8 cellular contexts compared by ENCODE assay signal in genomic region chr22:19121631-19122142, GRCh38. TPM values are rescaled to one million over a fixed set of nuclear protein-coding genes. Genes with fewer than 3 reads are reported as not detected.
DNase-seq lines count a peak whose midpoint lies in the region; ATAC-seq, FAIRE-seq and TF ChIP-seq lines count a peak whose summit lies in the region.

No MANE protein-coding gene starts in this region.

- peak in 10 of 14 donors; percentile 13 to 70 (median 50) for DNase-seq in C1 segment of cervical spinal cord (lab: John Stamatoyannopoulos, UW)
- DNase-seq in SK-N-MC (ENCODE audit: low read depth, low spot score): no peak
- DNase-seq in caudate nucleus (lab: John Stamatoyannopoulos, UW): peak in 18 of 61 donors; percentile 10 to 63 (median 46)
- DNase-seq in keratinocyte (ENCODE audit: low read depth, low spot score): no peak
- peak; percentile 18 for DNase-seq in stimulated activated CD4-positive, alpha-beta T cell treated with anti-CD3 and anti-CD28 coated beads, Interleukin-12 subunit alpha, Interleukin-12 subunit beta, amount 100 ng/mL, for 4 hours
- no peak for DNase-seq in NCI-H1048 (lab: John Stamatoyannopoulos, UW)

- no peaks in the 10 kb centered on the region; the same call in 1 of the 2 replicates for H3K36me3 ChIP-seq in SK-N-MC (ENCODE audit: insufficient read depth, low read length)
- peaks cover 3 to 7% of the 10 kb centered on the region in 2 experiments for H3K36me3 ChIP-seq in keratinocyte (ENCODE audit: control insufficient read depth in 2 of 2, extremely low read depth in 1 of 2, insufficient read depth in 2 of 2, low read length in 2 of 2)

- dilution Hi-C loops in keratinocyte (cut with MboI; ENCODE audit: extremely low pct_ligation_motif_present, low sequenced_read_pairs): no loop called here

- H3K9ac ChIP-seq in SK-N-MC (ENCODE audit: insufficient read length) (peak overlapping the region; percentile 95), keratinocyte (ENCODE audit: control insufficient read depth, extremely low read depth, insufficient read depth, low read length) (peak overlapping the region; percentile 90)

- H3K27ac ChIP-seq in SK-N-MC (no peak overlapping the region), caudate nucleus (ENCODE audit: low read depth, low read length) (peak overlapping the region; percentile 86), keratinocyte (ENCODE audit: control insufficient read depth, insufficient read depth, low read length) (peak overlapping the region; percentile 73)

- H3K79me2 ChIP-seq in keratinocyte (ENCODE audit: control insufficient read depth, insufficient read depth, low read length): peaks cover 53% of the 10 kb centered on the region

- H3K4me1 ChIP-seq in keratinocyte (ENCODE audit: control insufficient read depth, extremely low read depth, insufficient read depth, low read length): peaks cover 20% of the 10 kb centered on the region

- H3K9me3 ChIP-seq in SK-N-MC (ENCODE audit: low read depth, low read length): no peaks in the 10 kb centered on the region
- no peaks in the 10 kb centered on the region for H3K9me3 ChIP-seq in keratinocyte (ENCODE audit: control insufficient read depth, low read depth, low read length)

- H3K27me3 ChIP-seq in keratinocyte (ENCODE audit: control insufficient read depth, extremely low read depth, insufficient read depth, low read length): no peaks in the 10 kb centered on the region

- peak overlapping the region; percentile 88 for H3K4me2 ChIP-seq in keratinocyte (ENCODE audit: control insufficient read depth, extremely low read depth, insufficient read depth, low read depth, low read length)

- TF ChIP-seq CTCF in keratinocyte (optimal IDR thresholded peaks at IDR 0.05 in 1 of 3, IDR thresholded peaks at IDR 0.05 in 1 of 3, conservative IDR thresholded peaks at IDR 0.05 in 1 of 3; ENCODE audit: extremely low read depth in 1 of 3, insufficient read depth in 2 of 3, low read length in 3 of 3): no peak

- peak overlapping the region; percentile 97 for H3K4me3 ChIP-seq in SK-N-MC
- peak overlapping the region; percentile 83 to 90 (median 86) for H3K4me3 ChIP-seq in keratinocyte (ENCODE audit: control insufficient read depth in 2 of 3, extremely low read depth in 1 of 3, insufficient read depth in 2 of 3, low read depth in 1 of 3, low read length in 3 of 3)

- peak; percentile 25 for ATAC-seq in GM19372 (IDR thresholded peaks at IDR 0.05; ENCODE audit: low read depth, unreplicated experiment)
- ATAC-seq in HG03520 (IDR thresholded peaks at IDR 0.05; ENCODE audit: unreplicated experiment): peak; percentile 11

- peaks cover 10% of the 10 kb centered on the region for H3K9me1 ChIP-seq in keratinocyte (ENCODE audit: control insufficient read depth, extremely low read depth, insufficient read depth, low read length)

- peak overlapping the region; percentile 59 for H2AFZ ChIP-seq in keratinocyte (ENCODE audit: control insufficient read depth, low read length)

- FAIRE-seq in keratinocyte (lab: Jason Lieb, UNC): no peak

- H4K20me1 ChIP-seq in keratinocyte (ENCODE audit: control insufficient read depth, extremely low read depth, insufficient read depth, low read length): peaks cover 18% of the 10 kb centered on the region

RNA-seq across cellular contexts. Expression of gene DGCR2, which starts 0.5 kb away (rescaled TPM):
- polyA plus RNA-seq in keratinocyte: 23.2 to 67.6 TPM (median 34.1 TPM) in 3 replicates
- polyA plus RNA-seq in keratinocyte (2011; ENCODE audit: low read depth): 16.6 TPM
- polyA plus RNA-seq in keratinocyte (2011; cell fraction: cytosol; rRNA removed): 24.9 and 27.7 TPM in 2 replicates
- polyA plus RNA-seq in keratinocyte (2011; cell fraction: nucleus; rRNA removed): 124 and 131 TPM in 2 replicates
- 49.5 and 56.8 TPM in 2 replicates for polyA plus RNA-seq in keratinocyte (2012; ENCODE audit: low replicate concordance)
- polyA minus RNA-seq in keratinocyte: 60.2 to 164 TPM (median 66.0 TPM) in 3 replicates
- polyA minus RNA-seq in keratinocyte (2011; cell fraction: cytosol; rRNA and poly(A)+ RNA removed): 57.0 TPM
- 105 and 156 TPM in 2 replicates for polyA minus RNA-seq in keratinocyte (2011; cell fraction: nucleus; rRNA and poly(A)+ RNA removed)

RNA-seq across cellular contexts. Expression of gene TSSK2, which starts 9.4 kb away (rescaled TPM):
- not detected in 3 replicates for polyA plus RNA-seq in keratinocyte
- not detected for polyA plus RNA-seq in keratinocyte (2011; ENCODE audit: low read depth)
- not detected in 2 replicates for polyA plus RNA-seq in keratinocyte (2011; cell fraction: cytosol; rRNA removed)
- polyA plus RNA-seq in keratinocyte (2011; cell fraction: nucleus; rRNA removed): not detected in 2 replicates
- polyA plus RNA-seq in keratinocyte (2012; ENCODE audit: low replicate concordance): not detected in 2 replicates
- not detected in 3 replicates for polyA minus RNA-seq in keratinocyte
- not detected for polyA minus RNA-seq in keratinocyte (2011; cell fraction: cytosol; rRNA and poly(A)+ RNA removed)
- not detected in 2 replicates for polyA minus RNA-seq in keratinocyte (2011; cell fraction: nucleus; rRNA and poly(A)+ RNA removed)

RNA-seq across cellular contexts. Expression of gene ESS2, which starts 22.8 kb away (rescaled TPM):
- polyA plus RNA-seq in keratinocyte: 10.0 to 16.5 TPM (median 10.7 TPM) in 3 replicates
- 8.0 TPM for polyA plus RNA-seq in keratinocyte (2011; ENCODE audit: low read depth)
- 6.2 and 13.5 TPM in 2 replicates for polyA plus RNA-seq in keratinocyte (2011; cell fraction: cytosol; rRNA removed)
- polyA plus RNA-seq in keratinocyte (2011; cell fraction: nucleus; rRNA removed): 13.5 and 17.6 TPM in 2 replicates
- polyA plus RNA-seq in keratinocyte (2012; ENCODE audit: low replicate concordance): 13.4 and 13.5 TPM in 2 replicates
- 3.6 to 8.2 TPM (median 6.0 TPM) in 3 replicates for polyA minus RNA-seq in keratinocyte
- polyA minus RNA-seq in keratinocyte (2011; cell fraction: cytosol; rRNA and poly(A)+ RNA removed): 9.8 TPM
- 4.6 and 8.5 TPM in 2 replicates for polyA minus RNA-seq in keratinocyte (2011; cell fraction: nucleus; rRNA and poly(A)+ RNA removed)

RNA-seq across cellular contexts. Expression of gene GSC2, which starts 28.4 kb away (rescaled TPM):
- not detected in 3 replicates for polyA plus RNA-seq in keratinocyte
- polyA plus RNA-seq in keratinocyte (2011; ENCODE audit: low read depth): not detected
- not detected in 2 replicates for polyA plus RNA-seq in keratinocyte (2011; cell fraction: cytosol; rRNA removed)
- polyA plus RNA-seq in keratinocyte (2011; cell fraction: nucleus; rRNA removed): not detected in 2 replicates
- not detected in 2 replicates for polyA plus RNA-seq in keratinocyte (2012; ENCODE audit: low replicate concordance)
- polyA minus RNA-seq in keratinocyte: not detected in 3 replicates
- polyA minus RNA-seq in keratinocyte (2011; cell fraction: cytosol; rRNA and poly(A)+ RNA removed): not detected
- not detected in 2 replicates for polyA minus RNA-seq in keratinocyte (2011; cell fraction: nucleus; rRNA and poly(A)+ RNA removed)

RNA-seq across cellular contexts. Expression of gene SLC25A1, which starts 56.8 kb away (rescaled TPM):
- 27.7 to 61.6 TPM (median 37.2 TPM) in 3 replicates for polyA plus RNA-seq in keratinocyte
- 11.9 TPM for polyA plus RNA-seq in keratinocyte (2011; ENCODE audit: low read depth)
- polyA plus RNA-seq in keratinocyte (2011; cell fraction: cytosol; rRNA removed): 36.3 and 86.3 TPM in 2 replicates
- polyA plus RNA-seq in keratinocyte (2011; cell fraction: nucleus; rRNA removed): 35.0 and 40.1 TPM in 2 replicates
- 46.2 and 108 TPM in 2 replicates for polyA plus RNA-seq in keratinocyte (2012; ENCODE audit: low replicate concordance)
- 41.3 to 114 TPM (median 57.3 TPM) in 3 replicates for polyA minus RNA-seq in keratinocyte
- polyA minus RNA-seq in keratinocyte (2011; cell fraction: cytosol; rRNA and poly(A)+ RNA removed): 133 TPM
- 14.7 and 18.0 TPM in 2 replicates for polyA minus RNA-seq in keratinocyte (2011; cell fraction: nucleus; rRNA and poly(A)+ RNA removed)

Comparison
In these comparisons a context has a peak if more than half of its experiments do, and no peak if none do; other contexts are left out.
1. DNase-seq: peak in C1 segment of cervical spinal cord (10 of 14) and stimulated activated CD4-positive, alpha-beta T cell treated with anti-CD3 and anti-CD28 coated beads, Interleukin-12 subunit alpha, Interleukin-12 subunit beta, amount 100 ng/mL, for 4 hours (single experiment); none in SK-N-MC (single experiment), keratinocyte (single experiment) and NCI-H1048 (single experiment).